16 cellular contexts compared by ENCODE assay signal in genomic region chr14:106276326-106277267, GRCh38.
A peak's percentile ranks its signal among the peaks of the same experiment; 100 is the strongest.
DNase-seq lines count a peak whose midpoint lies in the region; ATAC-seq and TF ChIP-seq lines count a peak whose summit lies in the region.
"Had no signal": no experiment of that assay in that cellular context is flagged by ENCODE, and none has a peak within 500 bp of the region (broad histone marks: within the 10 kb centered on the region; RNA-seq: fewer than 3 reads in every experiment).

No MANE protein-coding gene starts in this region.

- H3K27ac Mint-ChIP-seq in activated naive CD4-positive, alpha-beta T cell treated with anti-CD3 and anti-CD28 coated beads for 36 hours: no peak overlapping the region
- H3K27ac Mint-ChIP-seq in activated T-helper 1 cell treated with anti-CD3 and anti-CD28 coated beads, Interleukin-12 subunit alpha, Interleukin-12 subunit beta, Interleukin-2, Interleukin-4 antibody, amounts not matched to agents 30 ng/mL and 10 ng/mL and 1 ng/mL, durations not matched to agents 14 hours and 24 hours and 36 hours: no peak overlapping the region
- no peak overlapping the region for H3K27ac Mint-ChIP-seq in stimulated activated effector memory CD8-positive, alpha-beta T cell treated with anti-CD3 and anti-CD28 coated beads, Interleukin-12 subunit alpha, Interleukin-12 subunit beta, amount 100 ng/mL, for 72 hours

- no peaks in the 10 kb centered on the region for H3K9me3 ChIP-seq in testis
- H3K9me3 ChIP-seq in suprapubic skin: no peaks in the 10 kb centered on the region
- H3K9me3 ChIP-seq: left ventricle myocardium inferior, vagina had no signal

- peak; percentile 81 for ATAC-seq in stimulated activated effector memory CD8-positive, alpha-beta T cell treated with anti-CD3 and anti-CD28 coated beads, Interleukin-12 subunit alpha, Interleukin-12 subunit beta, amount 100 ng/mL, for 72 hours
- ATAC-seq: Right ventricle myocardium inferior had no signal

- no peak for TF ChIP-seq POLR2A in testis (IDR thresholded peaks at IDR 0.05)
- TF ChIP-seq POLR2A in suprapubic skin (IDR thresholded peaks at IDR 0.05): no peak

- no peaks in the 10 kb centered on the region for H3K9me3 Mint-ChIP-seq in activated naive CD4-positive, alpha-beta T cell treated with anti-CD3 and anti-CD28 coated beads for 36 hours
- H3K9me3 Mint-ChIP-seq in activated T-helper 1 cell treated with anti-CD3 and anti-CD28 coated beads, Interleukin-12 subunit alpha, Interleukin-12 subunit beta, Interleukin-2, Interleukin-4 antibody, amounts not matched to agents 30 ng/mL and 10 ng/mL and 1 ng/mL, durations not matched to agents 14 hours and 24 hours and 36 hours: no peaks in the 10 kb centered on the region
- H3K9me3 Mint-ChIP-seq in stimulated activated effector memory CD8-positive, alpha-beta T cell treated with anti-CD3 and anti-CD28 coated beads, Interleukin-12 subunit alpha, Interleukin-12 subunit beta, amount 100 ng/mL, for 72 hours: no peaks in the 10 kb centered on the region

- H3K4me1 Mint-ChIP-seq in activated naive CD4-positive, alpha-beta T cell treated with anti-CD3 and anti-CD28 coated beads for 36 hours (ENCODE audit: low read depth): peaks cover 17% of the 10 kb centered on the region
- peaks cover 18% of the 10 kb centered on the region for H3K4me1 Mint-ChIP-seq in activated T-helper 1 cell treated with anti-CD3 and anti-CD28 coated beads, Interleukin-12 subunit alpha, Interleukin-12 subunit beta, Interleukin-2, Interleukin-4 antibody, amounts not matched to agents 30 ng/mL and 10 ng/mL and 1 ng/mL, durations not matched to agents 14 hours and 24 hours and 36 hours (ENCODE audit: low read depth)
- peaks cover 14% of the 10 kb centered on the region for H3K4me1 Mint-ChIP-seq in stimulated activated effector memory CD8-positive, alpha-beta T cell treated with anti-CD3 and anti-CD28 coated beads, Interleukin-12 subunit alpha, Interleukin-12 subunit beta, amount 100 ng/mL, for 72 hours

- H3K36me3 ChIP-seq in testis (ENCODE audit: low read depth, missing control alignments) (no peaks in the 10 kb centered on the region), suprapubic skin (no peaks in the 10 kb centered on the region)
- H3K36me3 ChIP-seq: left ventricle myocardium inferior, vagina had no signal

- peak; percentile 68 for DNase-seq in activated naive CD4-positive, alpha-beta T cell treated with anti-CD3 and anti-CD28 coated beads for 36 hours
- no peak for DNase-seq in activated naive CD4-positive, alpha-beta T cell treated with Interleukin-2 at 50 U/mL for 16 hours
- peak; percentile 88 for DNase-seq in Jurkat, Clone E6-1 (ENCODE audit: low read depth, low spot score)
- peak; percentile 18 for DNase-seq in activated T-helper 1 cell treated with anti-CD3 and anti-CD28 coated beads, Interleukin-12 subunit alpha, Interleukin-12 subunit beta, Interleukin-2, Interleukin-4 antibody, amounts not matched to agents 30 ng/mL and 10 ng/mL and 1 ng/mL, durations not matched to agents 14 hours and 24 hours and 36 hours (ENCODE audit: low spot score)
- no peak for DNase-seq in stimulated activated effector memory CD8-positive, alpha-beta T cell treated with anti-CD3 and anti-CD28 coated beads, Interleukin-12 subunit alpha, Interleukin-12 subunit beta, amount 100 ng/mL, for 72 hours (ENCODE audit: low spot score in 2 of 2)
- DNase-seq in testis (no peak), suprapubic skin (ENCODE audit: low spot score in 2 of 2) (no peak), SHP77 (lab: John Stamatoyannopoulos, UW) (no peak)
- DNase-seq: amniotic stem cell, foreskin fibroblast, left ventricle myocardium inferior, NCI-H2171, T1000 had no signal

- H3K27ac ChIP-seq in testis (no peak overlapping the region), suprapubic skin (no peak overlapping the region)
- H3K27ac ChIP-seq: left ventricle myocardium inferior, parathyroid adenoma, vagina had no signal

- H3K27me3 Mint-ChIP-seq in activated naive CD4-positive, alpha-beta T cell treated with anti-CD3 and anti-CD28 coated beads for 36 hours (ENCODE audit: low read depth): peaks cover 25% of the 10 kb centered on the region
- peaks cover 38% of the 10 kb centered on the region for H3K27me3 Mint-ChIP-seq in activated T-helper 1 cell treated with anti-CD3 and anti-CD28 coated beads, Interleukin-12 subunit alpha, Interleukin-12 subunit beta, Interleukin-2, Interleukin-4 antibody, amounts not matched to agents 30 ng/mL and 10 ng/mL and 1 ng/mL, durations not matched to agents 14 hours and 24 hours and 36 hours (ENCODE audit: insufficient read depth)

- H3K27me3 ChIP-seq in testis (no peaks in the 10 kb centered on the region), suprapubic skin (peaks cover 14% of the 10 kb centered on the region)
- H3K27me3 ChIP-seq: vagina had no signal

- CTCF ChIA-PET in activated naive CD4-positive, alpha-beta T cell treated with anti-CD3 and anti-CD28 coated beads for 36 hours (lab: Charles Lee): interaction anchor here (0.6 to 2.7 kb wide), 13 partner anchors 12 to 169 kb away, joined by 3 to 14 read pairs (median 5); no protein-coding TSS in a partner anchor

- no peaks in the 10 kb centered on the region for H3K36me3 Mint-ChIP-seq in activated naive CD4-positive, alpha-beta T cell treated with anti-CD3 and anti-CD28 coated beads for 36 hours (ENCODE audit: low read depth)
- H3K36me3 Mint-ChIP-seq in activated T-helper 1 cell treated with anti-CD3 and anti-CD28 coated beads, Interleukin-12 subunit alpha, Interleukin-12 subunit beta, Interleukin-2, Interleukin-4 antibody, amounts not matched to agents 30 ng/mL and 10 ng/mL and 1 ng/mL, durations not matched to agents 14 hours and 24 hours and 36 hours (ENCODE audit: low read depth): no peaks in the 10 kb centered on the region
- H3K36me3 Mint-ChIP-seq in stimulated activated effector memory CD8-positive, alpha-beta T cell treated with anti-CD3 and anti-CD28 coated beads, Interleukin-12 subunit alpha, Interleukin-12 subunit beta, amount 100 ng/mL, for 72 hours: peaks cover 8% of the 10 kb centered on the region

- intact Hi-C loops in activated naive CD4-positive, alpha-beta T cell treated with anti-CD3 and anti-CD28 coated beads for 36 hours (cut with micrococcal nuclease): loop anchor here (5.0 kb wide), 2 partner anchors 41 to 96 kb away; no protein-coding TSS in a partner anchor
- intact Hi-C loops in activated T-helper 1 cell treated with anti-CD3 and anti-CD28 coated beads, Interleukin-12 subunit alpha, Interleukin-12 subunit beta, Interleukin-2, Interleukin-4 antibody, amounts not matched to agents 30 ng/mL and 10 ng/mL and 1 ng/mL, durations not matched to agents 14 hours and 24 hours and 36 hours (cut with micrococcal nuclease): no loop called here
- intact Hi-C loops in testis (cut with DNase I; ENCODE audit: low total_unique reads): no loop called here

- H3K4me1 ChIP-seq in testis (no peaks in the 10 kb centered on the region), suprapubic skin (no peaks in the 10 kb centered on the region)
- H3K4me1 ChIP-seq: left ventricle myocardium inferior, parathyroid adenoma, vagina had no signal

- no peak for TF ChIP-seq EP300 in suprapubic skin (IDR thresholded peaks at IDR 0.05)

- no peak for TF ChIP-seq CTCF in testis (IDR thresholded peaks at IDR 0.05)
- no peak for TF ChIP-seq CTCF in suprapubic skin (IDR thresholded peaks at IDR 0.05)

- peak overlapping the region; percentile 53 for H3K4me3 ChIP-seq in Jurkat, Clone E6-1 (ENCODE audit: low read length)
- H3K4me3 ChIP-seq in testis (no peak overlapping the region), suprapubic skin (no peak overlapping the region)
- H3K4me3 ChIP-seq: left ventricle myocardium inferior, vagina had no signal

- 66 to 67% methylated on average over 10 to 12 of the region's 12 CpGs for WGBS in testis, 2 donors
- 62% methylated on average over 12 of the region's 12 CpGs for WGBS in suprapubic skin

- H3K4me3 Mint-ChIP-seq in activated naive CD4-positive, alpha-beta T cell treated with anti-CD3 and anti-CD28 coated beads for 36 hours: no peak overlapping the region
- H3K4me3 Mint-ChIP-seq in activated T-helper 1 cell treated with anti-CD3 and anti-CD28 coated beads, Interleukin-12 subunit alpha, Interleukin-12 subunit beta, Interleukin-2, Interleukin-4 antibody, amounts not matched to agents 30 ng/mL and 10 ng/mL and 1 ng/mL, durations not matched to agents 14 hours and 24 hours and 36 hours: no peak overlapping the region
- H3K4me3 Mint-ChIP-seq in stimulated activated effector memory CD8-positive, alpha-beta T cell treated with anti-CD3 and anti-CD28 coated beads, Interleukin-12 subunit alpha, Interleukin-12 subunit beta, amount 100 ng/mL, for 72 hours: no peak overlapping the region

Comparison
In these comparisons a context has a peak if more than half of its experiments do, and no peak if none do; other contexts are left out.
1. DNase-seq: peak in activated naive CD4-positive, alpha-beta T cell treated with anti-CD3 and anti-CD28 coated beads for 36 hours (single experiment), Jurkat, Clone E6-1 (single experiment) and activated T-helper 1 cell treated with anti-CD3 and anti-CD28 coated beads, Interleukin-12 subunit alpha, Interleukin-12 subunit beta, Interleukin-2, Interleukin-4 antibody, amounts not matched to agents 30 ng/mL and 10 ng/mL and 1 ng/mL, durations not matched to agents 14 hours and 24 hours and 36 hours (single experiment); none in activated naive CD4-positive, alpha-beta T cell treated with Interleukin-2 at 50 U/mL for 16 hours (single experiment), stimulated activated effector memory CD8-positive, alpha-beta T cell treated with anti-CD3 and anti-CD28 coated beads, Interleukin-12 subunit alpha, Interleukin-12 subunit beta, amount 100 ng/mL, for 72 hours (0 of 2), testis (single experiment), suprapubic skin (0 of 2) and SHP77 (0 of 2).